Comparison of ENCODE assay signal across 8 cellular contexts in the genomic region with DNA sequence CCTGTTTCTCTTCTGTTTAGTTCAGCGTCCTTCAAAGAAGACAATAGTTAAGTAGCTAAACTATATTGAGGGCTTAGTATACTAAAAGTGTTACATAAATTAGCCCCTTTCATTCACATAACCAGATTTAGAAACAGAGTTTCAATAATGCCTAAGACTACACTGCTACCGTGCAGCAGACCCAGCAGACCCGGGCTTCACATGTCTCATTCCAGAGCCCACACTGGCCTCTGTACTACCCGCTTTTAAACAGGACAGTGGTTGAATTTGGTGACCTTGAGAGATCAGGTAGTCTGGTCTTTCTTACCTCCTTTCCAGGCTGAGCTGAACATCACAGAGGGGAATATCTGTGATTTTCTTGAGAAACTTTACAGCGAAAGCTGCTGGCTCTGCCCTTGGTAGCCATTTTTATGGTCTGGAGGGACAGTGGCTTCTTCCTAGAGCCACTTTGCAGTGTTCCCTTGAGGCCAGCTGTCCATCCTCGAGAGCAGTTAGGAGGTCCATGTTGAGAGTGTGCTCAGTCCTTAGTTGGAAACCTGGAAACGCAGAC. TPM values are rescaled to one million over a fixed set of nuclear protein-coding genes. Genes with fewer than 3 reads are reported as not detected.
DNase-seq lines count a peak whose midpoint lies in the region; ATAC-seq, FAIRE-seq and TF ChIP-seq lines count a peak whose summit lies in the region.

No MANE protein-coding gene starts in this region.

- FAIRE-seq in H54 (lab: Jason Lieb, UNC) = no peak

- peak; percentile 35 for DNase-seq in MV-4-11 (lab: John Stamatoyannopoulos, UW)
- no peak for DNase-seq in A172 (ENCODE audit: low spot score)
- DNase-seq in medulla oblongata (ENCODE audit: extremely low spot score) = no peak
- DNase-seq in H54 (ENCODE audit: insufficient read length, low spot score) = no peak
- no peak for DNase-seq in iPS-NIHi7 (ENCODE audit: extremely low spot score)

- peak overlapping the region; percentile 90 for H3K27ac ChIP-seq in duodenal mucosa (ENCODE audit: low read depth, low read length)
- peak overlapping the region in 20 of 21 experiments; percentile 36 to 93 (median 78) for H3K27ac ChIP-seq in skin epidermis

- H3K27me3 ChIP-seq in duodenal mucosa (ENCODE audit: control insufficient read depth in 1 of 2, insufficient read depth in 2 of 2, low read length in 2 of 2) = no peaks in the 10 kb centered on the region

- peaks cover 11 to 18% of the 10 kb centered on the region in 2 donors for H3K36me3 ChIP-seq in duodenal mucosa (ENCODE audit: control insufficient read depth in 1 of 2, insufficient read depth in 2 of 2, low read length in 2 of 2)

- ATAC-seq in GM18517 (IDR thresholded peaks at IDR 0.05; ENCODE audit: unreplicated experiment) = peak; percentile 4

- peak overlapping the region; percentile 53 to 60 for H3K4me3 ChIP-seq in duodenal mucosa (ENCODE audit: low read depth in 1 of 2, low read length in 2 of 2)
- no peak overlapping the region for H3K4me3 ChIP-seq in skin epidermis

- H3K9me3 ChIP-seq in duodenal mucosa (ENCODE audit: control insufficient read depth in 1 of 2, low read length in 2 of 2) = no peaks in the 10 kb centered on the region

- peaks cover 95 to 96% of the 10 kb centered on the region in 2 donors for H3K4me1 ChIP-seq in duodenal mucosa (ENCODE audit: control insufficient read depth in 1 of 2, insufficient read depth in 2 of 2, low read length in 2 of 2)

- TF ChIP-seq POLR2A in H54 (IDR thresholded peaks at IDR 0.05; ENCODE audit: low read depth, low read length) = no peak

- H3K9ac ChIP-seq in duodenal mucosa (ENCODE audit: low read depth in 1 of 2, low read length in 2 of 2) = peak overlapping the region; percentile 67 to 78

RNA-seq across cellular contexts. Expression of gene SLC22A5, which starts 56.5 kb away (rescaled TPM):
- total RNA-seq in A172 (2014; rRNA removed; shearing (Covaris generic)) = 5.7 and 5.9 TPM in 2 replicates

Comparison
In these comparisons a context has a peak if more than half of its experiments do, and no peak if none do; other contexts are left out.
1. H3K4me3 ChIP-seq: peak in duodenal mucosa (2 of 2); none in skin epidermis (0 of 7).